2 cellular contexts compared by ENCODE assay signal in the genomic region with DNA sequence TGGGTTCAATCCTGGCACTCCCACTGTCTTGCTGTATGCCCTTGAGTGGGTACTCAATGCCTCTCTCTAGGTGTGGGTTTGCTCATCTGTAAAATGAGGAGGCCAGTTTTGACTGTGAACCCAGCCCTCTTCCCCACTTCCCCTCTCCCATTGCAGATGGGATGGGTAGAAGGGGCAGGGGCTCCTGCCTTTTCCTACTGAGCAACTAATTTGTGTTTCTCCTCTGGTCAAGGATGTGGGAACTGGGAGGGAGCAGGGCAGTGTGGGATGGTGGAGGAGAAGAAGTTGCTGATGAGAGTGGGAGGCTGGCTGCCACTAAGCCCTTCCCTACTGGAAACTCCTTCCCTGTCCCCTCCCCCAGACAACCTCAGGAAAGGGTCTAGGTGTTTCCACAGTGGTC.
A peak's percentile ranks its signal among the peaks of the same experiment; 100 is the strongest.
TF ChIP-seq lines count a peak whose summit lies in the region.

No MANE protein-coding gene starts in this region.

TF ChIP-seq in IMR-90, 13 proteins besides CTCF, POLR2A, EP300 and RAD21:
- TF ChIP-seq, protein P1, sequence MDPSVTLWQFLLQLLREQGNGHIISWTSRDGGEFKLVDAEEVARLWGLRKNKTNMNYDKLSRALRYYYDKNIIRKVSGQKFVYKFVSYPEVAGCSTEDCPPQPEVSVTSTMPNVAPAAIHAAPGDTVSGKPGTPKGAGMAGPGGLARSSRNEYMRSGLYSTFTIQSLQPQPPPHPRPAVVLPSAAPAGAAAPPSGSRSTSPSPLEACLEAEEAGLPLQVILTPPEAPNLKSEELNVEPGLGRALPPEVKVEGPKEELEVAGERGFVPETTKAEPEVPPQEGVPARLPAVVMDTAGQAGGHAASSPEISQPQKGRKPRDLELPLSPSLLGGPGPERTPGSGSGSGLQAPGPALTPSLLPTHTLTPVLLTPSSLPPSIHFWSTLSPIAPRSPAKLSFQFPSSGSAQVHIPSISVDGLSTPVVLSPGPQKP (IDR thresholded peaks at IDR 0.05; ENCODE audit: borderline replicate concordance, low read depth, low read length) = no peak
- TF ChIP-seq BHLHE40 (IDR thresholded peaks at IDR 0.05; ENCODE audit: low read depth, low read length) (no peak), MAFK (IDR thresholded peaks at IDR 0.05; ENCODE audit: low read depth, low read length) (no peak), MXI1 (IDR thresholded peaks at IDR 0.05; ENCODE audit: borderline replicate concordance, low read depth, low read length) (no peak), FOS (IDR thresholded peaks at IDR 0.05; ENCODE audit: low read depth, low read length) (no peak), MAZ (IDR thresholded peaks at IDR 0.05; ENCODE audit: borderline replicate concordance, low read depth, low read length) (no peak), CHD1 (IDR thresholded peaks at IDR 0.05; ENCODE audit: low read depth, low read length) (no peak), RCOR1 (IDR thresholded peaks at IDR 0.05; ENCODE audit: insufficient replicate concordance, low read length) (no peak), RFX5 (IDR thresholded peaks at IDR 0.05; ENCODE audit: low read depth, low read length) (no peak), CEBPB (IDR thresholded peaks at IDR 0.05; ENCODE audit: low read depth, low read length) (no peak), NFE2L2 (IDR thresholded peaks at IDR 0.05; ENCODE audit: low read depth, low read length) (no peak), SMC3 (IDR thresholded peaks at IDR 0.05; ENCODE audit: low read depth, low read length) (no peak)
- TF ChIP-seq, protein P2, sequence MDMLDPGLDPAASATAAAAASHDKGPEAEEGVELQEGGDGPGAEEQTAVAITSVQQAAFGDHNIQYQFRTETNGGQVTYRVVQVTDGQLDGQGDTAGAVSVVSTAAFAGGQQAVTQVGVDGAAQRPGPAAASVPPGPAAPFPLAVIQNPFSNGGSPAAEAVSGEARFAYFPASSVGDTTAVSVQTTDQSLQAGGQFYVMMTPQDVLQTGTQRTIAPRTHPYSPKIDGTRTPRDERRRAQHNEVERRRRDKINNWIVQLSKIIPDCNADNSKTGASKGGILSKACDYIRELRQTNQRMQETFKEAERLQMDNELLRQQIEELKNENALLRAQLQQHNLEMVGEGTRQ (IDR thresholded peaks at IDR 0.05; ENCODE audit: low read depth, low read length) = no peak

TF ChIP-seq in GM12878, 131 proteins besides CTCF, POLR2A, EP300 and RAD21:
- TF ChIP-seq LARP7 (IDR thresholded peaks at IDR 0.05) (0 out of 2 replicates have a peak, but pooled peaks have one; percentile 46), ZNF207 (IDR thresholded peaks at IDR 0.05; ENCODE audit: borderline replicate concordance) (no peak), SPI1 (IDR thresholded peaks at IDR 0.05; ENCODE audit: borderline replicate concordance, insufficient read depth, low read depth, low read length) (peak; percentile 57; the same call in 1 of the 2 replicates)
